ENCODE assay signal across 20 cellular contexts in genomic region chr20:20446613-20447012, GRCh38.
"Had no signal": no experiment of that assay in that cellular context is flagged by ENCODE, and none has a peak within 500 bp of the region (broad histone marks: within the 10 kb centered on the region; RNA-seq: fewer than 3 reads in every experiment).

No MANE protein-coding gene starts in this region.

- H3K27me3 Mint-ChIP-seq: stimulated activated naive CD8-positive, alpha-beta T cell treated with anti-CD3 and anti-CD28 coated beads, Interleukin-15, amount 100 ng/mL, for 72 hours had no signal

- ATAC-seq: activated naive CD4-positive, alpha-beta T cell treated with anti-CD3 and anti-CD28 coated beads, Interleukin-2, amount 50 U/mL, for 72 hours; gastrocnemius medialis; left colon; natural killer cell; sciatic nerve; stimulated activated effector memory CD8-positive, alpha-beta T cell treated with anti-CD3 and anti-CD28 coated beads, Interleukin-12 subunit alpha, Interleukin-12 subunit beta, amount 100 ng/mL, for 72 hours; stimulated activated naive CD8-positive, alpha-beta T cell treated with anti-CD3 and anti-CD28 coated beads, Interleukin-15, amount 100 ng/mL, for 72 hours; WTC11 had no signal

- H3K9me3 Mint-ChIP-seq: activated naive CD4-positive, alpha-beta T cell treated with anti-CD3 and anti-CD28 coated beads, Interleukin-2, amount 50 U/mL, for 72 hours; mesothelial cell of epicardium; natural killer cell; stimulated activated effector memory CD8-positive, alpha-beta T cell treated with anti-CD3 and anti-CD28 coated beads, Interleukin-12 subunit alpha, Interleukin-12 subunit beta, amount 100 ng/mL, for 72 hours; stimulated activated naive CD8-positive, alpha-beta T cell treated with anti-CD3 and anti-CD28 coated beads, Interleukin-15, amount 100 ng/mL, for 72 hours; WTC11 had no signal

- H3K27ac Mint-ChIP-seq: activated naive CD4-positive, alpha-beta T cell treated with anti-CD3 and anti-CD28 coated beads, Interleukin-2, amount 50 U/mL, for 72 hours; mesothelial cell of epicardium; natural killer cell; stimulated activated effector memory CD8-positive, alpha-beta T cell treated with anti-CD3 and anti-CD28 coated beads, Interleukin-12 subunit alpha, Interleukin-12 subunit beta, amount 100 ng/mL, for 72 hours; stimulated activated naive CD8-positive, alpha-beta T cell treated with anti-CD3 and anti-CD28 coated beads, Interleukin-15, amount 100 ng/mL, for 72 hours; WTC11 had no signal

- H3K36me3 Mint-ChIP-seq: activated naive CD4-positive, alpha-beta T cell treated with anti-CD3 and anti-CD28 coated beads, Interleukin-2, amount 50 U/mL, for 72 hours; mesothelial cell of epicardium; natural killer cell; stimulated activated effector memory CD8-positive, alpha-beta T cell treated with anti-CD3 and anti-CD28 coated beads, Interleukin-12 subunit alpha, Interleukin-12 subunit beta, amount 100 ng/mL, for 72 hours; WTC11 had no signal

- H3K4me1 Mint-ChIP-seq: mesothelial cell of epicardium had no signal

- H3K4me3 Mint-ChIP-seq: mesothelial cell of epicardium; natural killer cell; stimulated activated effector memory CD8-positive, alpha-beta T cell treated with anti-CD3 and anti-CD28 coated beads, Interleukin-12 subunit alpha, Interleukin-12 subunit beta, amount 100 ng/mL, for 72 hours; stimulated activated naive CD8-positive, alpha-beta T cell treated with anti-CD3 and anti-CD28 coated beads, Interleukin-15, amount 100 ng/mL, for 72 hours; WTC11 had no signal

- DNase-seq: activated CD4-positive, alpha-beta T cell treated with anti-CD3 and anti-CD28 coated beads, Interleukin-2, amount 50 U/mL, for 48 hours; activated effector memory CD4-positive, alpha-beta T cell treated with Interleukin-2 at 50 U/mL for 16 hours; activated T-cell treated with anti-CD3 and anti-CD28 coated beads, Interleukin-2, amount 50 U/mL, for 48 hours; brain microvascular endothelial cell; central memory CD4-positive, alpha-beta T cell; colonic mucosa; gastrocnemius medialis; islet precursor cell; left colon; natural killer cell; small intestine; stimulated activated CD4-positive, alpha-beta T cell treated with anti-CD3 and anti-CD28 coated beads, Interleukin-2, amount 100 ng/mL, for 24 hours; stimulated activated naive CD8-positive, alpha-beta T cell treated with anti-CD3 and anti-CD28 coated beads, Interleukin-15, amount 100 ng/mL, for 72 hours; T-helper 9 cell; uterus had no signal
